21 cellular contexts compared by ENCODE assay signal in genomic region chr3:127999509-128000106, GRCh38. TPM values are rescaled to one million over a fixed set of nuclear protein-coding genes. Genes with fewer than 3 reads are reported as not detected.
DNase-seq lines count a peak whose midpoint lies in the region; ATAC-seq and TF ChIP-seq lines count a peak whose summit lies in the region.
"Had no signal": no experiment of that assay in that cellular context is flagged by ENCODE, and none has a peak within 500 bp of the region (broad histone marks: within the 10 kb centered on the region; RNA-seq: fewer than 3 reads in every experiment).

No MANE protein-coding gene starts in this region.

- no peak for TF ChIP-seq CTCF in osteocyte (IDR thresholded peaks at IDR 0.05)
- TF ChIP-seq CTCF in upper lobe of right lung (IDR thresholded peaks at IDR 0.05) = no peak

- peaks cover 58% of the 10 kb centered on the region for H3K27me3 Mint-ChIP-seq in osteocyte (ENCODE audit: unreplicated experiment)

- no peaks in the 10 kb centered on the region for H3K4me1 ChIP-seq in upper lobe of right lung

- intact Hi-C loops in upper lobe of right lung (cut with DNase I) = no loop called here

- H3K9me3 Mint-ChIP-seq in osteocyte (ENCODE audit: unreplicated experiment) = peaks cover 7% of the 10 kb centered on the region

- H3K27ac ChIP-seq in upper lobe of right lung = no peak overlapping the region
- H3K27ac ChIP-seq: 22Rv1, C4-2B had no signal

- ATAC-seq in left lobe of liver (peak; percentile 89), upper lobe of right lung (no peak), HG02840 (IDR thresholded peaks at IDR 0.05; ENCODE audit: low FRiP score, unreplicated experiment) (no peak)
- ATAC-seq: PC-3 had no signal

- H3K4me1 Mint-ChIP-seq in osteocyte (ENCODE audit: unreplicated experiment) = no peaks in the 10 kb centered on the region
- H3K4me1 Mint-ChIP-seq: B cell had no signal

- no peaks in the 10 kb centered on the region for H3K27me3 ChIP-seq in upper lobe of right lung

- H3K4me3 ChIP-seq in upper lobe of right lung = no peak overlapping the region
- H3K4me3 ChIP-seq: MG63 had no signal

- H3K4me3 Mint-ChIP-seq in osteocyte (ENCODE audit: unreplicated experiment) = no peak overlapping the region
- H3K4me3 Mint-ChIP-seq: B cell had no signal

- H3K36me3 ChIP-seq in upper lobe of right lung = no peaks in the 10 kb centered on the region
- H3K36me3 ChIP-seq: MG63 had no signal

- H3K27ac Mint-ChIP-seq in osteocyte (ENCODE audit: unreplicated experiment) = no peak overlapping the region
- H3K27ac Mint-ChIP-seq: B cell had no signal

- H3K36me3 Mint-ChIP-seq in osteocyte (ENCODE audit: unreplicated experiment) = peaks cover 2% of the 10 kb centered on the region

- peak; percentile 15 for DNase-seq in activated CD8-positive, alpha-beta memory T cell treated with anti-CD3 and anti-CD28 coated beads for 24 hours
- DNase-seq in activated CD8-positive, alpha-beta memory T cell treated with anti-CD3 and anti-CD28 coated beads, Interleukin-2, amount 50 U/mL, for 48 hours = no peak
- DNase-seq in left lobe of liver (ENCODE audit: low spot score) (peak; percentile 77), osteocyte (ENCODE audit: extremely low spot score, unreplicated experiment) (peak; percentile 21), upper lobe of right lung (peak; percentile 22), D341Med (ENCODE audit: low spot score) (no peak), activated gamma-delta T cell treated with Interleukin-2 at 50 U/mL for 16 hours (no peak)
- DNase-seq: KBM-7; MG63; NCI-H1105 treated with DMSO at 0.1 percent for 48 hours; NCI-H2029; NCI-H446 treated with DMSO at 0.1 percent for 48 hours; NCI-H526; NCI-H82; NK-92 treated with Interleukin-12 subunit alpha and Interleukin-12 subunit beta, amount 100 ng/mL, for 24 hours; PC-3; Right ventricle myocardium superior had no signal

- H3K9me3 ChIP-seq in upper lobe of right lung = no peaks in the 10 kb centered on the region

RNA-seq across cellular contexts. Expression of gene SEC61A1, which starts 52.6 kb away (rescaled TPM):
- total RNA-seq in left lobe of liver (152 TPM), osteocyte (307 and 310 TPM in 2 replicates), upper lobe of right lung (183 TPM)

Comparison
In these comparisons a context has a peak if more than half of its experiments do, and no peak if none do; other contexts are left out.
1. DNase-seq: peak in activated CD8-positive, alpha-beta memory T cell treated with anti-CD3 and anti-CD28 coated beads for 24 hours (single experiment), left lobe of liver (single experiment), osteocyte (single experiment) and upper lobe of right lung (single experiment); none in activated CD8-positive, alpha-beta memory T cell treated with anti-CD3 and anti-CD28 coated beads, Interleukin-2, amount 50 U/mL, for 48 hours (single experiment), D341Med (single experiment) and activated gamma-delta T cell treated with Interleukin-2 at 50 U/mL for 16 hours (single experiment).